Comparison of ENCODE assay signal across 8 cellular contexts in the genomic region with DNA sequence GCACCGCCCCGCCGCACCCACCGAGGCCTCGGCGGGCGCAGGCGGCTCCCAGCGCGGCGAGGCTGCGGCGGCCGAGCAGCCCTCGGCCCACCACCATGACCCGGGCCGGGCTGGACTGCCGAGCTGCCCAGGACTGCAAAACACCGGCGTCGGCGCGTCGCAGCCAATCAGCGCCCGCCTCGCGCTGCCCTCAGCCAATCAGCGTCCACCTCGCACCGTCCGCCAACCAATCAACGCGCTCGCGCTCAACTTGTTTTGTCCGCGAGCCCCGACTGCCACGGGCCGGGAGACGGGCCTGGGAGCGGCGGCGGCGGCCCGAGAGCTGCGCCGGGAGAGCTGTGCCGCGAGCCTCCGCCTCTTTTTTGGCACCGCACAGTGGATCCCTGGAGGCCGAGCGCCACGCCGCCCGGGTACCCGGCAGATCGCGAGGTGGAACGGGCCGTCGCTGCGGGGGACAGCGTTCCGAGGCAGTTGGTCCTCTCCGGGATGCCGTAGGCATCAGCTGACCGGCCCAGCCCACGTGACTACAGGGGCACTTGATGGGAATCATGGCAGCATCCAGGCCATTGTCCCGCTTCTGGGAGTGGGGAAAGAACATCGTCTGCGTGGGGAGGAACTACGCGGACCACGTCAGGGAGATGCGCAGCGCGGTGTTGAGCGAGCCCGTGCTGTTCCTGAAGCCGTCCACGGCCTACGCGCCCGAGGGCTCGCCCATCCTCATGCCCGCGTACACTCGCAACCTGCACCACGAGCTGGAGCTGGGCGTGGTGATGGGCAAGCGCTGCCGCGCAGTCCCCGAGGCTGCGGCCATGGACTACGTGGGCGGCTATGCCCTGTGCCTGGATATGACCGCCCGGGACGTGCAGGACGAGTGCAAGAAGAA. TPM values are rescaled to one million over a fixed set of nuclear protein-coding genes. Genes with fewer than 3 reads are reported as not detected.
DNase-seq lines count a peak whose midpoint lies in the region; ATAC-seq and TF ChIP-seq lines count a peak whose summit lies in the region.

A gene (plus strand): TSS at position 516 of the 883 bp plus-strand sequence. CDS start 33 bp downstream, at position 549.
A gene (minus strand): TSS at position 135 of the 883 bp plus-strand sequence. CDS start 38 bp downstream, at position 97.

- H3K27ac Mint-ChIP-seq in IgD-negative memory B cell, result peak within 1 kb of the TSS; percentile 96 to 97 (median 97)

- peak within 1 kb of the TSS; percentile 60 for H3K4me3 ChIP-seq in mucosa of descending colon

- H3K4me1 ChIP-seq in mucosa of descending colon (ENCODE audit: low read depth), result peaks cover 35% of the 10 kb centered on the region

- H3K27me3 Mint-ChIP-seq in IgD-negative memory B cell, result no peaks in the 10 kb centered on the region

- intact Hi-C loops in mucosa of descending colon (cut with DNase I, micrococcal nuclease), result no loop called here

- peaks cover 2% of the 10 kb centered on the region for H3K36me3 Mint-ChIP-seq in IgD-negative memory B cell

- peaks cover 12 to 34% (median 13%) of the 10 kb centered on the region in 3 donors for H3K4me1 Mint-ChIP-seq in IgD-negative memory B cell

- no peaks in the 10 kb centered on the region for H3K9me3 Mint-ChIP-seq in IgD-negative memory B cell

- peaks cover 5% of the 10 kb centered on the region for H3K36me3 ChIP-seq in mucosa of descending colon (ENCODE audit: low read depth)

- no peaks in the 10 kb centered on the region for H3K9me3 ChIP-seq in mucosa of descending colon

- peak within 1 kb of the TSS; percentile 94 to 97 (median 96) for H3K4me3 Mint-ChIP-seq in IgD-negative memory B cell

- peak; percentile 82 for DNase-seq in DMS114 treated with DMSO at 0.1 percent for 48 hours (lab: John Stamatoyannopoulos, UW; ENCODE audit: unreplicated experiment)
- peak; percentile 95 for DNase-seq in OCI-M1 (lab: John Stamatoyannopoulos, UW)
- peak; percentile 86 for DNase-seq in activated T-cell treated with anti-CD3 and anti-CD28 coated beads for 24 hours (ENCODE audit: low read depth)
- peak; percentile 99 for DNase-seq in epidermal melanocyte (ENCODE audit: insufficient read length, low spot score)
- DNase-seq in mucosa of descending colon, result peak; percentile 94 to 96 (median 94)
- DNase-seq in stimulated activated CD8-positive, alpha-beta memory T cell treated with anti-CD3 and anti-CD28 coated beads, Interleukin-4, amount 100 ng/mL, for 1 hour (ENCODE audit: low read depth in 2 of 2, low spot score in 1 of 2), result peak; percentile 76 to 82

- ATAC-seq in GM21576 (IDR thresholded peaks at IDR 0.05; ENCODE audit: unreplicated experiment) (peak; percentile 76), mucosa of descending colon (peak; percentile 85)

- no peak for TF ChIP-seq CTCF in mucosa of descending colon (IDR thresholded peaks at IDR 0.05)

RNA-seq across cellular contexts. Expression of the first gene that starts in this region (rescaled TPM):
- 19.0 TPM for polyA plus RNA-seq in IgD-negative memory B cell
- 10 to 100 TPM; 31.4 to 59.6 (median 54.6) TPM for total RNA-seq in mucosa of descending colon

RNA-seq across cellular contexts. Expression of the second gene that starts in this region (rescaled TPM):
- 31.6 TPM for polyA plus RNA-seq in IgD-negative memory B cell
- 10 to 100 TPM; 63.4 to 94.8 (median 68.0) TPM for total RNA-seq in mucosa of descending colon

Comparison
In these comparisons a context has a peak if more than half of its experiments do, and no peak if none do; other contexts are left out.
1. Peak in every context shown above with its lines: DNase-seq, ATAC-seq and H3K4me3 ChIP-seq.